ENCODE assay signal across 8 cellular contexts in the genomic region with DNA sequence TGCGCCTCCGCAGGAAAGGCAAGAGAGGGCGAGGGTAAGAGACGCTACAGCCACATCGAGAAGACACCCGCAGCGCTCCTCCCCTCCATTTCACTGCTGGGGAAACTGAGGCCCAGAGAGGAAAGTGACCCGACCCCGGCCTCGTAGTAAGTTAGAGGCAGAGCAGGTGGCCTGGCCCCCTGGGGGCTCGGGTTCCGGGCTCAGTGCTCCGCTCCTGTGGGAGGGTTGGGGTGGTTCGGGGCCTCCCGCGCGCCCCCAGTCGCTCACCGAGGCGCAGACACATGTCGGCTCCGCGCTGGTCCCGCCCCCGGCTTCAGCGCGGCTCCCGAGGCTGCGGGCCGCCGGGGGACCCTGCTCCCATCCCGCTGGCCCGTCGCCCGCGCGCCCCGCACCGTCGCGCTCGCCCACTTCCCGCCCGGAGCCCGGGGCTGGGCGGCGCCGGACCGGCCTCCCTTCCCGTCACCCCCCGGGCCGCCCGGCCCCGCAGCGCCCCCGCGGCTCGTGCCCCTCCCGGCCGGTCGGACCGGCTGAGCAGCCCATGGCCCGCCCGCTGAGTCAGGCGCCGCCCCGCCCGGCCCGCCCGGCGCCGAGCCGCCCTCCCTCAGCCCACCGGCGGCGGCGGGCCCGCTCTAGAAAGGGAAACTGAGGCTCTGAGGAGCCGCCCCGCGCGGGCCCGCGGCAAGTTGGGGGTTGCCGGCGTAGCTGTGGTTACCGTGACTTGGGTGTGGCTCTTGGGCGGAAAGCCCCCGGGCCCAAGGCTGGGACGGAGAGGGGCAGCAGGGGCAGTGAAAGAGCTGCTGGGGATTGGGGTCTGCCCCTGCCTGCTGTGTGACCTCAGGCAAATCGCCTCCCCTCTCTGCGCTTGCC. TPM values are rescaled to one million over a fixed set of nuclear protein-coding genes. Genes with fewer than 3 reads are reported as not detected.
A peak's percentile ranks its signal among the peaks of the same experiment; 100 is the strongest.
DNase-seq lines count a peak whose midpoint lies in the region; ATAC-seq and TF ChIP-seq lines count a peak whose summit lies in the region.

A gene with protein sequence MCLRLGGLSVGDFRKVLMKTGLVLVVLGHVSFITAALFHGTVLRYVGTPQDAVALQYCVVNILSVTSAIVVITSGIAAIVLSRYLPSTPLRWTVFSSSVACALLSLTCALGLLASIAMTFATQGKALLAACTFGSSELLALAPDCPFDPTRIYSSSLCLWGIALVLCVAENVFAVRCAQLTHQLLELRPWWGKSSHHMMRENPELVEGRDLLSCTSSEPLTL (minus strand): TSS at position 434 of the 867 bp plus-strand sequence. CDS start 151 bp downstream, at position 283.

- H3K4me1 Mint-ChIP-seq in naive B cell: peaks cover 5 to 11% (median 5%) of the 10 kb centered on the region in 3 donors

- no peaks in the 10 kb centered on the region for H3K9me3 ChIP-seq in SK-N-MC (ENCODE audit: low read depth, low read length)
- no peaks in the 10 kb centered on the region for H3K9me3 ChIP-seq in esophagus squamous epithelium

- H3K4me1 ChIP-seq in esophagus squamous epithelium: peaks cover 9 to 33% (median 20%) of the 10 kb centered on the region in 3 donors

- H3K4me3 Mint-ChIP-seq in naive B cell: peak within 1 kb of the TSS; percentile 54 to 89 (median 82)

- H3K27me3 Mint-ChIP-seq in naive B cell: peaks cover 45 to 77% (median 74%) of the 10 kb centered on the region in 3 donors

- peak in 1 of 6 experiments; percentile 29 for TF ChIP-seq CTCF in esophagus squamous epithelium (IDR thresholded peaks at IDR 0.05)

- H3K27ac ChIP-seq in SK-N-MC (no peak within 1 kb of the TSS), esophagus squamous epithelium (peak within 1 kb of the TSS; percentile 72 to 91 (median 82))

- ATAC-seq in naive B cell (ENCODE audit: low read depth in 2 of 2) (peak; percentile 70 to 71), HG03135 (IDR thresholded peaks at IDR 0.05; ENCODE audit: unreplicated experiment) (no peak), GM18870 (IDR thresholded peaks at IDR 0.05; ENCODE audit: unreplicated experiment) (no peak)

- peak in 1 of 4 donors; percentile 5 for TF ChIP-seq POLR2A in esophagus squamous epithelium (IDR thresholded peaks at IDR 0.05)

- peak; percentile 40 for DNase-seq in stimulated activated CD4-positive, alpha-beta T cell treated with anti-CD3 and anti-CD28 coated beads, Interleukin-15, amount 100 ng/mL, for 24 hours
- DNase-seq in stimulated activated CD4-positive, alpha-beta T cell treated with anti-CD3 and anti-CD28 coated beads, Interleukin-4, amount 100 ng/mL, for 4 hours: no peak
- DNase-seq in SK-N-MC (ENCODE audit: low read depth, low spot score) (no peak), esophagus squamous epithelium (lab: John Stamatoyannopoulos, UW) (no peak), naive B cell (no peak), DMS79 treated with DMSO at 0.1 percent for 48 hours (lab: John Stamatoyannopoulos, UW) (no peak)

- no CpG with 5 or more reads among the region's 92 CpGs for WGBS in esophagus squamous epithelium, 2 donors

- H3K9me3 Mint-ChIP-seq in naive B cell: peaks cover 0 to 3% (median 0%) of the 10 kb centered on the region in 7 donors

- peak within 1 kb of the TSS in 1 of 6 donors; percentile 36 for H3K27ac Mint-ChIP-seq in naive B cell

- H3K27me3 ChIP-seq in esophagus squamous epithelium: peaks cover 0 to 22% (median 0%) of the 10 kb centered on the region in 4 donors

- peak within 1 kb of the TSS; percentile 77 for H3K4me3 ChIP-seq in SK-N-MC
- peak within 1 kb of the TSS; percentile 52 to 92 (median 68) for H3K4me3 ChIP-seq in esophagus squamous epithelium

- intact Hi-C loops in esophagus squamous epithelium (cut with DNase I): no loop called here

- H3K36me3 ChIP-seq in SK-N-MC (ENCODE audit: insufficient read depth, low read length) (no peaks in the 10 kb centered on the region), esophagus squamous epithelium (no peaks in the 10 kb centered on the region)

- H3K36me3 Mint-ChIP-seq in naive B cell: no peaks in the 10 kb centered on the region

- H3K9ac ChIP-seq in SK-N-MC (ENCODE audit: insufficient read length): peak within 1 kb of the TSS; percentile 60

RNA-seq across cellular contexts. Expression of the gene that starts here (rescaled TPM):
- 100 to 1,000 TPM; 151 to 255 (median 178) TPM for total RNA-seq in esophagus squamous epithelium
- not detected for polyA plus RNA-seq in naive B cell (ENCODE audit: low read depth in 6 of 6)

Comparison
In these comparisons a context has a peak if more than half of its experiments do, and no peak if none do; other contexts are left out.
1. Peak in ATAC-seq in naive B cell; RNA of the gene not detected or under 1 TPM.